Comparison of ENCODE assay signal across 13 cellular contexts in the genomic region with DNA sequence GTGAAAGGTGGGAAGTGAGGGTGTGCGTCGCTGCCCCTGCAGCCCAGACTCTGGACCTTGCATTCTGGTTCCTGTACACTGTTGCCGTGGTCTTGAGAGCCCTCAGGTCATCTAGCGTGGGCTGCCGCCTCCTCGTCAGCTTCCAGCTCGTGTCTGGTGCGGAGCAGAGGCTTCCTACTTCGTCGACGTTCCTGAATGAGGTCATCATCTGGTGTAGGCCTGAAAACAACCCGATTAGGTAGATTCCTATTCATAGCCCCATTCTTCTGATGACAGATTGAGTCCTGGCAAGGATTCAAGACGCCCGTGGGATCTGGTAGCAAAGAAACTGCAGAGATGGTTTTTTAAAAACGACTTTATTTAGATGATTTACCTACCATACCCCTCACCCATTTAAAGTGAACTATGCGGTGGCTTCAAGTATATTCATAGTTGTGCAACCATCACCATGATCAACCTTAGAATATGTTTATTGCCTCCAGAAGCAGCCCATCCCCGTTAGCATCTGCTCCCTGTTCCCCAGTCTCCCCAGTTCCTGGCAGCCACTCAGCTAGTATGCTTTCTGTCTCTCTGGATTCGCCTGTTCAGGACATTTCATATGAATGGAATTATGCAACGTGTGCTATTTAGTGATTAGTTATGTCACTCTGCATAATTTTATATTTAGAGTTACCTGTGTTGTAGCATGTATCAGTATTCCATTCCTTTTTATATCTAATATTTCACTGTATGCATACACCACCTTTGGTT. TPM values are rescaled to one million over a fixed set of nuclear protein-coding genes. Genes with fewer than 3 reads are reported as not detected.
DNase-seq lines count a peak whose midpoint lies in the region; ATAC-seq and TF ChIP-seq lines count a peak whose summit lies in the region.
"Had no signal": no experiment of that assay in that cellular context is flagged by ENCODE, and none has a peak within 500 bp of the region (broad histone marks: within the 10 kb centered on the region; RNA-seq: fewer than 3 reads in every experiment).

No MANE protein-coding gene starts in this region.

- no peak overlapping the region for H2AFZ ChIP-seq in SK-N-SH (ENCODE audit: low read depth)

- H3K27me3 Mint-ChIP-seq in CD4-positive, CD25-positive, alpha-beta regulatory T cell = no peaks in the 10 kb centered on the region
- no peaks in the 10 kb centered on the region for H3K27me3 Mint-ChIP-seq in endodermal cell (ENCODE audit: insufficient read depth)
- no peaks in the 10 kb centered on the region for H3K27me3 Mint-ChIP-seq in naive thymus-derived CD8-positive, alpha-beta T cell

- no peak for ATAC-seq in CD4-positive, CD25-positive, alpha-beta regulatory T cell (ENCODE audit: low read depth in 2 of 2)
- no peak for ATAC-seq in naive thymus-derived CD8-positive, alpha-beta T cell
- ATAC-seq in left lobe of liver = no peak
- no peak for ATAC-seq in GM19463 (IDR thresholded peaks at IDR 0.05; ENCODE audit: unreplicated experiment)

- WGBS in SK-N-SH (ENCODE audit: low lambda C conversion rate) = 48% methylated on average over 19 of the region's 19 CpGs
- 94 to 95% methylated on average over 15 to 19 of the region's 19 CpGs for WGBS in endodermal cell (ENCODE audit: insufficient coverage in 1 of 2, insufficient read length in 1 of 2), 2 experiments

- peaks cover 27% of the 10 kb centered on the region; the same call in 1 of the 2 replicates for H4K20me1 ChIP-seq in SK-N-SH (ENCODE audit: insufficient read depth)

- no peaks in the 10 kb centered on the region for H3K9me3 ChIP-seq in CD4-positive, CD25-positive, alpha-beta regulatory T cell (ENCODE audit: control insufficient read depth in 2 of 2, low read length in 2 of 2)
- H3K9me3 ChIP-seq in SK-N-SH (no peaks in the 10 kb centered on the region), endodermal cell (ENCODE audit: control insufficient read depth, low read length) (peaks cover 6% of the 10 kb centered on the region)

- peaks cover 0 to 43% (median 27%) of the 10 kb centered on the region in 4 donors for H3K4me1 Mint-ChIP-seq in CD4-positive, CD25-positive, alpha-beta regulatory T cell
- H3K4me1 Mint-ChIP-seq in endodermal cell = peaks cover 17% of the 10 kb centered on the region
- H3K4me1 Mint-ChIP-seq in naive thymus-derived CD8-positive, alpha-beta T cell = peaks cover 31 to 61% (median 51%) of the 10 kb centered on the region in 4 donors

- TF ChIP-seq CTCF in SK-N-SH (IDR thresholded peaks at IDR 0.05) (no peak), endodermal cell (conservative IDR thresholded peaks at IDR 0.05) (no peak)

- H3K79me2 ChIP-seq in SK-N-SH (ENCODE audit: insufficient read depth) = peaks cover 81% of the 10 kb centered on the region

- H3K4me2 ChIP-seq in SK-N-SH = peak overlapping the region; percentile 74

- H3K4me3 Mint-ChIP-seq in CD4-positive, CD25-positive, alpha-beta regulatory T cell = no peak overlapping the region
- H3K4me3 Mint-ChIP-seq in endodermal cell = no peak overlapping the region
- H3K4me3 Mint-ChIP-seq in naive thymus-derived CD8-positive, alpha-beta T cell = peak overlapping the region in 1 of 10 donors; percentile 33

- H3K9me2 ChIP-seq in SK-N-SH = no peaks in the 10 kb centered on the region

- CTCF ChIA-PET in SK-N-SH (lab: Yijun Ruan, JAX) = interaction anchor here (0.8 to 1.5 kb wide), 4 partner anchors 11 to 174 kb away, joined by 4 to 6 read pairs (median 4); no protein-coding TSS in a partner anchor

- DNase-seq in CD4-positive, CD25-positive, alpha-beta regulatory T cell = no peak
- peak; percentile 77 for DNase-seq in SK-N-SH
- DNase-seq in endodermal cell = peak; percentile 26
- no peak for DNase-seq in naive thymus-derived CD8-positive, alpha-beta T cell
- no peak for DNase-seq in left lobe of liver (ENCODE audit: low spot score)
- no peak for DNase-seq in NCI-H526 treated with DMSO at 0.1 percent for 48 hours (lab: John Stamatoyannopoulos, UW)
- DNase-seq: activated T-cell treated with anti-CD3 and anti-CD28 coated beads, Interleukin-2, amount 50 U/mL, for 48 hours; foreskin melanocyte; NCI-H1417 treated with DMSO at 0.1 percent for 48 hours; NCI-H510A; retina had no signal

- H3K9ac ChIP-seq in SK-N-SH (peak overlapping the region; percentile 24; the same call in 1 of the 2 replicates), endodermal cell (ENCODE audit: extremely low read depth, low read length, poor library complexity, severe bottlenecking) (no peak overlapping the region)

- no peak for TF ChIP-seq EP300 in SK-N-SH (IDR thresholded peaks at IDR 0.05; ENCODE audit: borderline replicate concordance in 1 of 2, low read depth in 1 of 2, low read length in 1 of 2)

- H3K9me3 Mint-ChIP-seq in CD4-positive, CD25-positive, alpha-beta regulatory T cell = peaks cover 0 to 2% (median 0%) of the 10 kb centered on the region in 7 donors
- peaks cover 11% of the 10 kb centered on the region for H3K9me3 Mint-ChIP-seq in endodermal cell
- H3K9me3 Mint-ChIP-seq in naive thymus-derived CD8-positive, alpha-beta T cell = no peaks in the 10 kb centered on the region

- H3F3A ChIP-seq in SK-N-SH (replicated peaks; ENCODE audit: insufficient read depth) = peaks cover 7% of the 10 kb centered on the region

- H3K36me3 ChIP-seq in CD4-positive, CD25-positive, alpha-beta regulatory T cell (ENCODE audit: control insufficient read depth, insufficient read depth, low read length) = peaks cover 31% of the 10 kb centered on the region
- H3K36me3 ChIP-seq in SK-N-SH (replicated peaks in 1 of 2; ENCODE audit: control insufficient read depth in 1 of 2, insufficient read depth in 2 of 2, low read length in 1 of 2) = peaks cover 5 to 31% of the 10 kb centered on the region in 2 experiments
- peaks cover 47% of the 10 kb centered on the region for H3K36me3 ChIP-seq in endodermal cell (ENCODE audit: control insufficient read depth, insufficient read depth, low read length)

- peaks cover 27% of the 10 kb centered on the region for H3K36me3 Mint-ChIP-seq in CD4-positive, CD25-positive, alpha-beta regulatory T cell
- peaks cover 63% of the 10 kb centered on the region for H3K36me3 Mint-ChIP-seq in endodermal cell (ENCODE audit: low read depth)
- H3K36me3 Mint-ChIP-seq in naive thymus-derived CD8-positive, alpha-beta T cell = peaks cover 0 to 63% (median 5%) of the 10 kb centered on the region in 3 donors

- H3K4me1 ChIP-seq in CD4-positive, CD25-positive, alpha-beta regulatory T cell (ENCODE audit: control insufficient read depth, insufficient read depth, low read length, poor library complexity, severe bottlenecking) = no peaks in the 10 kb centered on the region
- H3K4me1 ChIP-seq in SK-N-SH (ENCODE audit: control insufficient read depth in 1 of 2, insufficient read depth in 2 of 2, low read depth in 1 of 2, low read length in 1 of 2) = peaks cover 17 to 26% of the 10 kb centered on the region in 2 experiments
- no peaks in the 10 kb centered on the region for H3K4me1 ChIP-seq in endodermal cell (ENCODE audit: control insufficient read depth, insufficient read depth, low read length)

- POLR2A ChIA-PET in SK-N-SH (lab: Yijun Ruan, JAX) = interaction anchor here (0.8 to 1.8 kb wide), 3 partner anchors 12 to 86 kb away, joined by 3 to 7 read pairs (median 6); partner anchors contain the start of gene NAXD
- POLR2A ChIA-PET in naive thymus-derived CD8-positive, alpha-beta T cell (lab: Charles Lee) = no interaction called here

- H3K27ac Mint-ChIP-seq in CD4-positive, CD25-positive, alpha-beta regulatory T cell = peak overlapping the region; percentile 36 to 82 (median 48)
- H3K27ac Mint-ChIP-seq in endodermal cell = no peak overlapping the region
- peak overlapping the region in 8 of 10 donors; percentile 25 to 83 (median 66) for H3K27ac Mint-ChIP-seq in naive thymus-derived CD8-positive, alpha-beta T cell

- no peak overlapping the region for H3K4me3 ChIP-seq in CD4-positive, CD25-positive, alpha-beta regulatory T cell (ENCODE audit: low read depth, low read length)
- H3K4me3 ChIP-seq in SK-N-SH (ENCODE audit: low read depth in 2 of 2, low read length in 1 of 2) = peak overlapping the region in 1 of 2 experiments; percentile 12; a peak in 1 of 4 replicates
- H3K4me3 ChIP-seq in endodermal cell (ENCODE audit: low read length) = no peak overlapping the region

- no peak overlapping the region for H3K27ac ChIP-seq in CD4-positive, CD25-positive, alpha-beta regulatory T cell (ENCODE audit: insufficient read depth, low read length, poor library complexity, severe bottlenecking)
- peak overlapping the region; percentile 77 to 84 for H3K27ac ChIP-seq in SK-N-SH (ENCODE audit: low read depth in 2 of 2, low read length in 1 of 2)
- H3K27ac ChIP-seq in endodermal cell (ENCODE audit: low read depth, low read length) = no peak overlapping the region
- H3K27ac ChIP-seq: C4-2B had no signal

- TF ChIP-seq RAD21 in SK-N-SH (IDR thresholded peaks at IDR 0.05; ENCODE audit: low read length) = no peak

- H3K27me3 ChIP-seq in CD4-positive, CD25-positive, alpha-beta regulatory T cell (ENCODE audit: control insufficient read depth, insufficient read depth, low read length) = no peaks in the 10 kb centered on the region
- H3K27me3 ChIP-seq in SK-N-SH (ENCODE audit: insufficient read depth) (no peaks in the 10 kb centered on the region), endodermal cell (ENCODE audit: control insufficient read depth, insufficient read depth, low read length, poor library complexity, severe bottlenecking) (no peaks in the 10 kb centered on the region)

TF ChIP-seq in SK-N-SH, 30 proteins besides CTCF, POLR2A, EP300 and RAD21 (continues in another document):
- TF ChIP-seq RCOR1 (IDR thresholded peaks at IDR 0.05; ENCODE audit: low read length) (0 out of 2 replicates have a peak, but pooled peaks have one; percentile 24), YY1 (IDR thresholded peaks at IDR 0.05; ENCODE audit: low read depth) (no peak), TAF1 (IDR thresholded peaks at IDR 0.05; ENCODE audit: borderline replicate concordance, low read depth, low read length) (no peak), FOXM1 (IDR thresholded peaks at IDR 0.05; ENCODE audit: low read depth) (no peak)
- TF ChIP-seq, protein P1, sequence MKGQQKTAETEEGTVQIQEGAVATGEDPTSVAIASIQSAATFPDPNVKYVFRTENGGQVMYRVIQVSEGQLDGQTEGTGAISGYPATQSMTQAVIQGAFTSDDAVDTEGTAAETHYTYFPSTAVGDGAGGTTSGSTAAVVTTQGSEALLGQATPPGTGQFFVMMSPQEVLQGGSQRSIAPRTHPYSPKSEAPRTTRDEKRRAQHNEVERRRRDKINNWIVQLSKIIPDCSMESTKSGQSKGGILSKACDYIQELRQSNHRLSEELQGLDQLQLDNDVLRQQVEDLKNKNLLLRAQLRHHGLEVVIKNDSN (IDR thresholded peaks at IDR 0.05; ENCODE audit: borderline replicate concordance, low read depth) = no peak

RNA-seq across cellular contexts. Expression of gene NAXD, which starts 13.8 kb away (rescaled TPM):
- 20.8 TPM for total RNA-seq in CD4-positive, CD25-positive, alpha-beta regulatory T cell
- polyA plus RNA-seq in CD4-positive, CD25-positive, alpha-beta regulatory T cell = 10 to 100 TPM; 21.1 to 28.2 (median 24.8) TPM
- polyA plus RNA-seq in SK-N-SH (2012; rRNA removed) = 32.4 and 39.8 TPM in 2 replicates
- 19.9 and 25.5 TPM in 2 replicates for polyA plus RNA-seq in SK-N-SH (2012; cell fraction: cytosol; rRNA removed)
- 97.8 and 104 TPM in 2 replicates for polyA plus RNA-seq in SK-N-SH (2012; cell fraction: nucleus; rRNA removed)
- total RNA-seq in endodermal cell = 10 to 100 TPM; 31.3 to 33.4 TPM
- 23.2 TPM for polyA plus RNA-seq in endodermal cell (2013, experiment 1 of 2)
- 22.0 TPM for polyA plus RNA-seq in endodermal cell (2013, experiment 2 of 2)
- total RNA-seq in naive thymus-derived CD8-positive, alpha-beta T cell = 10 to 100 TPM; 34.3 to 38.1 TPM
- 10 to 100 TPM; 10.4 to 26.9 (median 18.1) TPM for polyA plus RNA-seq in naive thymus-derived CD8-positive, alpha-beta T cell
- total RNA-seq in left lobe of liver = 34.4 TPM

Comparison
In these comparisons a context has a peak if more than half of its experiments do, and no peak if none do; other contexts are left out.
1. DNase-seq: peak in SK-N-SH (single experiment) and endodermal cell (single experiment); none in CD4-positive, CD25-positive, alpha-beta regulatory T cell (0 of 3), naive thymus-derived CD8-positive, alpha-beta T cell (0 of 10), left lobe of liver (single experiment) and NCI-H526 treated with DMSO at 0.1 percent for 48 hours (single experiment).
2. H3K27ac ChIP-seq: peak in SK-N-SH (2 of 2); none in CD4-positive, CD25-positive, alpha-beta regulatory T cell (single experiment) and endodermal cell (single experiment).